ENCODE assay signal across 8 cellular contexts in genomic region chr3:9792405-9793160, GRCh38. TPM values are rescaled to one million over a fixed set of nuclear protein-coding genes. Genes with fewer than 3 reads are reported as not detected.
A peak's percentile ranks its signal among the peaks of the same experiment; 100 is the strongest.
DNase-seq lines count a peak whose midpoint lies in the region; ATAC-seq and TF ChIP-seq lines count a peak whose summit lies in the region.

ARPC4 (plus strand) TSS chr3:9793082; CDS start chr3:9793122, 40 bp downstream.
TADA3 (minus strand) TSS chr3:9792473; CDS start chr3:9791466, 1,007 bp downstream.

- H3K27ac Mint-ChIP-seq in activated CD4-positive, alpha-beta T cell treated with anti-CD3 and anti-CD28 coated beads, Interleukin-2, amount 10 ng/mL, durations not matched to agents 7 days and 5 days, result peak within 1 kb of the TSS; percentile 100

- CTCF ChIA-PET in activated CD4-positive, alpha-beta T cell treated with anti-CD3 and anti-CD28 coated beads, Interleukin-2, amount 10 ng/mL, durations not matched to agents 7 days and 5 days (lab: Charles Lee), result interaction anchor here (0.6 to 2.4 kb wide), 15 partner anchors 9 to 471 kb away, joined by 3 to 7 read pairs (median 4); partner anchors contain the start of genes CAMK1 and OGG1

- no peaks in the 10 kb centered on the region for H3K27me3 Mint-ChIP-seq in activated CD4-positive, alpha-beta T cell treated with anti-CD3 and anti-CD28 coated beads, Interleukin-2, amount 10 ng/mL, durations not matched to agents 7 days and 5 days

- DNase-seq in C1 segment of cervical spinal cord (lab: John Stamatoyannopoulos, UW), result peak; percentile 90 to 98 (median 96)
- peak; percentile 94 for DNase-seq in NCI-H69 (lab: John Stamatoyannopoulos, UW)
- DNase-seq in activated CD4-positive, alpha-beta T cell treated with anti-CD3 and anti-CD28 coated beads, Interleukin-2, amount 10 ng/mL, durations not matched to agents 7 days and 5 days, result peak; percentile 94
- peak; percentile 96 for DNase-seq in coronary artery (ENCODE audit: low spot score)
- peak; percentile 97 for DNase-seq in left kidney (ENCODE audit: low read depth, low spot score)
- peak; percentile 89 for DNase-seq in stimulated activated CD4-positive, alpha-beta T cell treated with anti-CD3 and anti-CD28 coated beads, Interleukin-1b, Interleukin-23, amount 100 ng/mL, for 48 hours

- peaks cover 68% of the 10 kb centered on the region for H3K4me1 Mint-ChIP-seq in activated CD4-positive, alpha-beta T cell treated with anti-CD3 and anti-CD28 coated beads, Interleukin-2, amount 10 ng/mL, durations not matched to agents 7 days and 5 days

- ATAC-seq in GM19372 (IDR thresholded peaks at IDR 0.05; ENCODE audit: low read depth, unreplicated experiment) (peak; percentile 80), HG03521 (IDR thresholded peaks at IDR 0.05; ENCODE audit: unreplicated experiment) (peak; percentile 81)

- H3K4me3 Mint-ChIP-seq in activated CD4-positive, alpha-beta T cell treated with anti-CD3 and anti-CD28 coated beads, Interleukin-2, amount 10 ng/mL, durations not matched to agents 7 days and 5 days, result peak within 1 kb of the TSS; percentile 98

- H3K4me3 ChIP-seq in coronary artery, result peak within 1 kb of the TSS; percentile 99

- H3K27ac ChIP-seq in coronary artery, result peak within 1 kb of the TSS; percentile 96 to 99

- H3K9me3 Mint-ChIP-seq in activated CD4-positive, alpha-beta T cell treated with anti-CD3 and anti-CD28 coated beads, Interleukin-2, amount 10 ng/mL, durations not matched to agents 7 days and 5 days, result no peaks in the 10 kb centered on the region

- POLR2A ChIA-PET in activated CD4-positive, alpha-beta T cell treated with anti-CD3 and anti-CD28 coated beads, Interleukin-2, amount 10 ng/mL, durations not matched to agents 7 days and 5 days (lab: Charles Lee), result interaction anchor here (0.6 to 1.7 kb wide), 2 partner anchors 26 to 60 kb away, joined by 3 read pairs; no protein-coding TSS in a partner anchor

- H3K36me3 Mint-ChIP-seq in activated CD4-positive, alpha-beta T cell treated with anti-CD3 and anti-CD28 coated beads, Interleukin-2, amount 10 ng/mL, durations not matched to agents 7 days and 5 days (ENCODE audit: low read depth), result peaks cover 62% of the 10 kb centered on the region

- no peak for TF ChIP-seq CTCF in coronary artery (IDR thresholded peaks at IDR 0.05)

RNA-seq across cellular contexts. Expression of gene ARPC4, which starts in this region (rescaled TPM):
- total RNA-seq in activated CD4-positive, alpha-beta T cell treated with anti-CD3 and anti-CD28 coated beads, Interleukin-2, amount 10 ng/mL, durations not matched to agents 7 days and 5 days, result 100 to 1,000 TPM; 258 to 299 TPM

RNA-seq across cellular contexts. Expression of gene TADA3, which starts in this region (rescaled TPM):
- 10 to 100 TPM; 77.6 to 82.3 TPM for total RNA-seq in activated CD4-positive, alpha-beta T cell treated with anti-CD3 and anti-CD28 coated beads, Interleukin-2, amount 10 ng/mL, durations not matched to agents 7 days and 5 days

Comparison
In these comparisons a context has a peak if more than half of its experiments do, and no peak if none do; other contexts are left out.
1. Peak in every context shown above with its lines: DNase-seq, ATAC-seq, H3K4me3 ChIP-seq and H3K27ac ChIP-seq.